Comparison of ENCODE assay signal across 11 cellular contexts in genomic region chr19:2661615-2662014, GRCh38. TPM values are rescaled to one million over a fixed set of nuclear protein-coding genes. Genes with fewer than 3 reads are reported as not detected.
A peak's percentile ranks its signal among the peaks of the same experiment; 100 is the strongest.
DNase-seq lines count a peak whose midpoint lies in the region; ATAC-seq, FAIRE-seq and TF ChIP-seq lines count a peak whose summit lies in the region.
"Had no signal": no experiment of that assay in that cellular context is flagged by ENCODE, and none has a peak within 500 bp of the region (broad histone marks: within the 10 kb centered on the region; RNA-seq: fewer than 3 reads in every experiment).

No MANE protein-coding gene starts in this region.

- no peak overlapping the region for H3K56ac ChIP-seq in H1 (replicated peaks; ENCODE audit: insufficient read length, low read depth, low read length)

- H4K5ac ChIP-seq in H1 (ENCODE audit: insufficient read length, low read depth, low read length) = no peak overlapping the region

- H2BK20ac ChIP-seq in H1 (ENCODE audit: low read length) = no peak overlapping the region

- H3K23me2 ChIP-seq in H1 (ENCODE audit: low read depth, low read length) = no peaks in the 10 kb centered on the region

- no peaks in the 10 kb centered on the region for H3K79me1 ChIP-seq in H1 (ENCODE audit: low read depth, low read length)

- POLR2A ChIA-PET in H1 (lab: Charles Lee; ENCODE audit: partially characterized antibody) = interaction anchor here (0.6 kb wide), 2 partner anchors 55 to 1666 kb away, joined by 4 to 5 read pairs; no protein-coding TSS in a partner anchor

- H3K9ac ChIP-seq in H1 (replicated peaks in 1 of 4; ENCODE audit: extremely low read depth in 1 of 4, low read depth in 3 of 4, low read length in 3 of 4) = no peak overlapping the region

- H3K36me3 ChIP-seq in H1 (ENCODE audit: control insufficient read depth in 2 of 4, insufficient read depth in 4 of 4, low read length in 3 of 4) (no peaks in the 10 kb centered on the region), body of pancreas (replicated peaks in 1 of 2; ENCODE audit: insufficient read depth in 1 of 2, low read depth in 2 of 2) (no peaks in the 10 kb centered on the region)
- H3K36me3 ChIP-seq: gastrocnemius medialis had no signal

- WGBS in H1 (ENCODE audit: extremely low coverage in 1 of 2, insufficient coverage in 1 of 2, insufficient read length in 1 of 2, insufficient replicate concordance in 2 of 2, low coverage in 1 of 2, low lambda C conversion rate in 2 of 2, missing lambda C conversion rate in 1 of 2), 2 experiments = 69% methylated on average over 3 of the region's 4 CpGs; no CpG with 5 or more reads in 1 of the 2 experiments
- WGBS in body of pancreas, 2 donors = 67 to 79% methylated on average over 4 of the region's 4 CpGs

- H2BK15ac ChIP-seq in H1 (ENCODE audit: low read length) = no peak overlapping the region

- H3K9me3 ChIP-seq in H1 (ENCODE audit: insufficient read depth in 2 of 2, low read depth in 1 of 2, low read length in 1 of 2) (peaks cover 12 to 14% of the 10 kb centered on the region in 2 experiments), body of pancreas (no peaks in the 10 kb centered on the region)
- H3K9me3 ChIP-seq: gastrocnemius medialis had no signal

- no peak for ATAC-seq in HG02763 (IDR thresholded peaks at IDR 0.05; ENCODE audit: unreplicated experiment)
- ATAC-seq in GM19463 (IDR thresholded peaks at IDR 0.05; ENCODE audit: unreplicated experiment) = no peak
- ATAC-seq in body of pancreas = no peak
- ATAC-seq: gastrocnemius medialis had no signal

- H3K4me1 ChIP-seq in H1 (replicated peaks in 1 of 4; ENCODE audit: control insufficient read depth in 3 of 4, insufficient read depth in 4 of 4, low read length in 3 of 4) = no peaks in the 10 kb centered on the region
- H3K4me1 ChIP-seq in body of pancreas = no peaks in the 10 kb centered on the region
- H3K4me1 ChIP-seq: gastrocnemius medialis had no signal

- H3K4me2 ChIP-seq in H1 (ENCODE audit: insufficient read depth in 1 of 2, low read depth in 2 of 2, low read length in 2 of 2) = no peak overlapping the region

- H4K20me1 ChIP-seq in H1 (replicated peaks in 1 of 2; ENCODE audit: control insufficient read depth in 1 of 2, insufficient read depth in 2 of 2, low read length in 2 of 2) = no peaks in the 10 kb centered on the region

- H3K27ac ChIP-seq in H1 (ENCODE audit: low read depth, low read length) = no peak overlapping the region
- H3K27ac ChIP-seq in body of pancreas = no peak overlapping the region
- H3K27ac ChIP-seq: gastrocnemius medialis had no signal

- H3K4ac ChIP-seq in H1 (replicated peaks; ENCODE audit: insufficient read length, low read depth, low read length) = no peak overlapping the region

- no peak overlapping the region for H4K8ac ChIP-seq in H1 (ENCODE audit: extremely low read depth, insufficient read depth, low read length)

- no peak overlapping the region for H2AK5ac ChIP-seq in H1 (ENCODE audit: low read depth, low read length)

- no peak overlapping the region for H3K23ac ChIP-seq in H1 (ENCODE audit: insufficient read length)

- H3K79me2 ChIP-seq in H1 (ENCODE audit: control insufficient read depth in 1 of 2, insufficient read depth in 2 of 2, low read length in 2 of 2) = no peaks in the 10 kb centered on the region

- H3K27me3 ChIP-seq in H1 (replicated peaks in 1 of 4; ENCODE audit: control insufficient read depth in 3 of 4, extremely low read depth in 1 of 4, insufficient read depth in 3 of 4, low read length in 3 of 4) (no peaks in the 10 kb centered on the region; a peak in 1 of 7 replicates), body of pancreas (no peaks in the 10 kb centered on the region)
- H3K27me3 ChIP-seq: gastrocnemius medialis had no signal

- TF ChIP-seq RAD21 in H1 (IDR thresholded peaks at IDR 0.05 in 1 of 2, conservative IDR thresholded peaks at IDR 0.05 in 1 of 2; ENCODE audit: low read depth in 2 of 2, low read length in 2 of 2) = peak; percentile 46 to 57

- intact Hi-C loops in body of pancreas (cut with DNase I) = loop anchor here (10.0 kb wide), 1 partner anchor 483 kb away; no protein-coding TSS in a partner anchor

- DNase-seq in A172 (ENCODE audit: low spot score) (peak; percentile 49), GM12864 (ENCODE audit: low read depth) (no peak), NAMALWA (ENCODE audit: low spot score) (peak; percentile 67), H1 (ENCODE audit: low read depth in 1 of 2, low spot score in 2 of 2) (no peak), H4 (ENCODE audit: low spot score) (no peak), body of pancreas (no peak)
- DNase-seq: cerebellar nuclear complex, gastrocnemius medialis, NCI-H526 treated with DMSO at 0.1 percent for 48 hours had no signal

- H4K91ac ChIP-seq in H1 (replicated peaks; ENCODE audit: insufficient read length, low read length) = no peak overlapping the region

- H3K4me3 ChIP-seq in GM12864 (ENCODE audit: low read depth, low read length) (no peak overlapping the region), H1 (ENCODE audit: extremely low read depth in 1 of 4, insufficient read depth in 2 of 4, low read depth in 3 of 4, low read length in 4 of 4) (no peak overlapping the region), body of pancreas (no peak overlapping the region)
- H3K4me3 ChIP-seq: gastrocnemius medialis had no signal

- TF ChIP-seq CTCF in GM12864 (IDR thresholded peaks at IDR 0.05; ENCODE audit: low read depth, low read length, missing control alignments) = peak; percentile 48
- TF ChIP-seq CTCF in H1 (IDR thresholded peaks at IDR 0.05; ENCODE audit: control extremely low read depth in 1 of 3, insufficient read depth in 1 of 3, low read depth in 1 of 3, low read length in 3 of 3) = peak; percentile 31 to 67 (median 61); a peak in 3 of 4 replicates
- no peak for TF ChIP-seq CTCF in body of pancreas (IDR thresholded peaks at IDR 0.05)

- TF ChIP-seq EP300 in H1 (IDR thresholded peaks at IDR 0.05; ENCODE audit: borderline replicate concordance in 1 of 2, low read depth in 2 of 2, low read length in 2 of 2) = no peak

- H2BK12ac ChIP-seq in H1 (ENCODE audit: low read depth, low read length) = no peak overlapping the region

- TF ChIP-seq POLR2A in H1 (IDR thresholded peaks at IDR 0.05; ENCODE audit: control extremely low read depth in 1 of 2, low read depth in 2 of 2, low read length in 2 of 2) (no peak), body of pancreas (IDR thresholded peaks at IDR 0.05) (no peak)

- CTCF ChIA-PET in H1 (lab: Charles Lee; ENCODE audit: partially characterized antibody) = interaction anchor here (0.6 to 7.1 kb wide), 14 partner anchors 9 to 468 kb away, joined by 3 to 43 read pairs (median 4); partner anchors contain the start of gene GNG7

- no peak overlapping the region for H2BK120ac ChIP-seq in H1 (replicated peaks; ENCODE audit: low read depth, low read length)

- no peak overlapping the region for H2AFZ ChIP-seq in H1 (ENCODE audit: low read length)

- no peak overlapping the region for H3K14ac ChIP-seq in H1 (ENCODE audit: insufficient read length)

- no peak overlapping the region for H2BK5ac ChIP-seq in H1 (ENCODE audit: low read depth, low read length)

- no peak for FAIRE-seq in H1 (lab: Jason Lieb, UNC)

- no peak overlapping the region for H3K18ac ChIP-seq in H1 (ENCODE audit: extremely low read depth, low read length)

TF ChIP-seq in H1, 55 proteins besides CTCF, POLR2A, EP300 and RAD21 (continues in another document):
- TF ChIP-seq TEAD4 (IDR thresholded peaks at IDR 0.05; ENCODE audit: low read depth, low read length) (no peak), EGR1 (IDR thresholded peaks at IDR 0.05; ENCODE audit: borderline replicate concordance, low read depth, low read length) (no peak), POU5F1 (IDR thresholded peaks at IDR 0.05; ENCODE audit: low read depth, low read length) (no peak), YY1 (IDR thresholded peaks at IDR 0.05; ENCODE audit: low read depth, low read length) (no peak), SAP30 (IDR thresholded peaks at IDR 0.05; ENCODE audit: insufficient read depth, insufficient replicate concordance, low read length) (no peak), BCL11A (IDR thresholded peaks at IDR 0.05; ENCODE audit: low read depth in 2 of 2, low read length in 2 of 2) (no peak), USF2 (IDR thresholded peaks at IDR 0.05; ENCODE audit: low read length) (no peak), SUZ12 (IDR thresholded peaks at IDR 0.05; ENCODE audit: low read length) (no peak), CREB1 (IDR thresholded peaks at IDR 0.05) (no peak)

RNA-seq across cellular contexts. Expression of gene GNG7, which starts 40.9 kb away (rescaled TPM):
- total RNA-seq in A172 (2014; rRNA removed; shearing (Covaris generic)) = 0.38 and 1.1 TPM in 2 replicates
- total RNA-seq in H1 (2021; fragmentation: NEBNext Ultra II Directional; extraction: Animal tissue kit (Norgen Biotek cat#: 25700)) = 7.0 and 7.8 TPM in 2 replicates
- 2.8 and 5.6 TPM in 2 replicates for polyA plus RNA-seq in H1 (2011; rRNA removed)
- polyA plus RNA-seq in H1 (2011; cell fraction: cytosol; rRNA removed) = 4.4 TPM
- polyA plus RNA-seq in H1 (2011; cell fraction: nucleus; rRNA removed) = 5.8 TPM
- polyA plus RNA-seq in H1 (2012, experiment 1 of 2) = 4.4 to 5.6 TPM (median 4.9 TPM) in 4 replicates
- 4.8 TPM for polyA plus RNA-seq in H1 (2012, experiment 2 of 2)
- 5.1 TPM for polyA plus RNA-seq in H1 (2013, experiment 1 of 2)
- 5.1 TPM for polyA plus RNA-seq in H1 (2013, experiment 2 of 2)
- polyA minus RNA-seq in H1 (2011; rRNA and poly(A)+ RNA removed) = 1.0 and 2.5 TPM in 2 replicates
- polyA minus RNA-seq in H1 (2011; cell fraction: cytosol; rRNA and poly(A)+ RNA removed) = 2.9 TPM
- polyA minus RNA-seq in H1 (2011; cell fraction: nucleus; rRNA and poly(A)+ RNA removed) = 2.0 TPM
- total RNA-seq in H4 (2014; rRNA removed; shearing (Covaris generic)) = 0.60 and 0.75 TPM in 2 replicates
- 10 to 100 TPM in 1 of 2 donors, 1 to 10 TPM in 1; 5.7 to 12.9 TPM for total RNA-seq in body of pancreas

RNA-seq across cellular contexts. Expression of gene DIRAS1, which starts 59.6 kb away (rescaled TPM):
- total RNA-seq in A172 (2014; rRNA removed; shearing (Covaris generic)) = 14.9 and 18.3 TPM in 2 replicates
- total RNA-seq in H1 (2021; fragmentation: NEBNext Ultra II Directional; extraction: Animal tissue kit (Norgen Biotek cat#: 25700)) = 21.3 and 22.3 TPM in 2 replicates
- 20.2 and 20.8 TPM in 2 replicates for polyA plus RNA-seq in H1 (2011; rRNA removed)
- 21.4 TPM for polyA plus RNA-seq in H1 (2011; cell fraction: cytosol; rRNA removed)
- 19.1 TPM for polyA plus RNA-seq in H1 (2011; cell fraction: nucleus; rRNA removed)
- polyA plus RNA-seq in H1 (2012, experiment 1 of 2) = 15.2 to 24.1 TPM (median 21.6 TPM) in 4 replicates
- polyA plus RNA-seq in H1 (2012, experiment 2 of 2) = 22.4 TPM
- 9.3 TPM for polyA plus RNA-seq in H1 (2013, experiment 1 of 2)
- polyA plus RNA-seq in H1 (2013, experiment 2 of 2) = 9.8 TPM
- polyA minus RNA-seq in H1 (2011; rRNA and poly(A)+ RNA removed) = 10.0 and 13.0 TPM in 2 replicates
- 20.5 TPM for polyA minus RNA-seq in H1 (2011; cell fraction: cytosol; rRNA and poly(A)+ RNA removed)
- polyA minus RNA-seq in H1 (2011; cell fraction: nucleus; rRNA and poly(A)+ RNA removed) = 7.2 TPM
- total RNA-seq in H4 (2014; rRNA removed; shearing (Covaris generic)) = 1.1 and 1.3 TPM in 2 replicates
- total RNA-seq in body of pancreas = 1 to 10 TPM in 1 of 2 donors, under 1 TPM in 1; 0.78 to 4.9 TPM

Comparison
In these comparisons a context has a peak if more than half of its experiments do, and no peak if none do; other contexts are left out.
1. DNase-seq: peak in A172 (single experiment) and NAMALWA (single experiment); none in GM12864 (single experiment), H1 (0 of 2), H4 (single experiment) and body of pancreas (0 of 4).
2. CTCF ChIP-seq: peak in GM12864 (single experiment) and H1 (3 of 3); none in body of pancreas (0 of 7).